Comparison of ENCODE assay signal across 8 cellular contexts in the genomic region with DNA sequence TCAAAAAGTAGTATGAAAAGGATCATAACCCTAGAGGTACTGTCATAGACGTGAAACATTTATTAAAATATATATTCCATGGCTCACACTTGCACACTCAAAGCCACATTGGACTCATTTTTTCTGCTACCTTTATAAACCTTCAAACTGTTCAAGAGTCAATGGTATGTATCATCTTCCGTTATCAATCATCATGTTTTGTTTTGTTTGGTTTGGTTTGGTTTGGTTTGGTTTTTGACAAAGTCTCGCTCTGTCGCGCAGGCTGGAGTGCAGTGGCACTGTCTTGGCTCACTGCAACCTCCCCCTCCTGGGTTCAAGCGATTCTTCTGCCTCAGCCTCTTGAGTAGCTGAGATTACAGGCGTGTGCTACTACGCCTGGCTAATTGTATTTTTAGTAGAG. TPM values are rescaled to one million over a fixed set of nuclear protein-coding genes. Genes with fewer than 3 reads are reported as not detected.
A peak's percentile ranks its signal among the peaks of the same experiment; 100 is the strongest.
DNase-seq lines count a peak whose midpoint lies in the region; ATAC-seq and TF ChIP-seq lines count a peak whose summit lies in the region.

No MANE protein-coding gene starts in this region.

- DNase-seq in GM12865 (ENCODE audit: low read depth) (peak; percentile 71), endothelial cell (ENCODE audit: low spot score) (no peak), RKO (ENCODE audit: low spot score) (no peak), NCI-H1048 (lab: John Stamatoyannopoulos, UW) (no peak), iPS-NIHi11 (ENCODE audit: low spot score) (no peak)
- DNase-seq in activated CD4-positive, alpha-beta T cell treated with anti-CD3 and anti-CD28 coated beads, Interleukin-2, amount 10 ng/mL, durations not matched to agents 24 days and 14 days, result peak; percentile 80
- peak; percentile 70 for DNase-seq in stimulated activated CD4-positive, alpha-beta T cell treated with anti-CD3 and anti-CD28 coated beads, Interleukin-15, amount 100 ng/mL, for 24 hours

- intact Hi-C loops in activated CD4-positive, alpha-beta T cell treated with anti-CD3 and anti-CD28 coated beads, Interleukin-2, amount 10 ng/mL, durations not matched to agents 24 days and 14 days (cut with micrococcal nuclease), result loop anchor here (1.0 kb wide), 4 partner anchors 25 to 203 kb away; no protein-coding TSS in a partner anchor

- ATAC-seq in GM19463 (IDR thresholded peaks at IDR 0.05; ENCODE audit: unreplicated experiment), result no peak

- no peaks in the 10 kb centered on the region for H3K9me3 Mint-ChIP-seq in activated CD4-positive, alpha-beta T cell treated with anti-CD3 and anti-CD28 coated beads, Interleukin-2, amount 10 ng/mL, durations not matched to agents 24 days and 14 days
- H3K9me3 Mint-ChIP-seq in endothelial cell (ENCODE audit: unreplicated experiment), result no peaks in the 10 kb centered on the region

- H3K4me3 ChIP-seq in GM12865 (ENCODE audit: low read depth, low read length), result peak overlapping the region; percentile 69

- peaks cover 33% of the 10 kb centered on the region for H3K36me3 Mint-ChIP-seq in activated CD4-positive, alpha-beta T cell treated with anti-CD3 and anti-CD28 coated beads, Interleukin-2, amount 10 ng/mL, durations not matched to agents 24 days and 14 days (ENCODE audit: low read depth)
- H3K36me3 Mint-ChIP-seq in endothelial cell (ENCODE audit: low read depth, unreplicated experiment), result peaks cover 16% of the 10 kb centered on the region

- peaks cover 47% of the 10 kb centered on the region for H3K4me1 Mint-ChIP-seq in activated CD4-positive, alpha-beta T cell treated with anti-CD3 and anti-CD28 coated beads, Interleukin-2, amount 10 ng/mL, durations not matched to agents 24 days and 14 days
- peaks cover 38% of the 10 kb centered on the region for H3K4me1 Mint-ChIP-seq in endothelial cell (ENCODE audit: unreplicated experiment)

- no peaks in the 10 kb centered on the region for H3K27me3 Mint-ChIP-seq in activated CD4-positive, alpha-beta T cell treated with anti-CD3 and anti-CD28 coated beads, Interleukin-2, amount 10 ng/mL, durations not matched to agents 24 days and 14 days
- no peaks in the 10 kb centered on the region for H3K27me3 Mint-ChIP-seq in endothelial cell (ENCODE audit: unreplicated experiment)

- TF ChIP-seq CTCF in GM12865 (IDR thresholded peaks at IDR 0.05; ENCODE audit: insufficient read depth, low read depth, low read length, missing control alignments) (no peak), endothelial cell (IDR thresholded peaks at IDR 0.05; ENCODE audit: unreplicated experiment) (no peak)

- H3K4me3 Mint-ChIP-seq in activated CD4-positive, alpha-beta T cell treated with anti-CD3 and anti-CD28 coated beads, Interleukin-2, amount 10 ng/mL, durations not matched to agents 24 days and 14 days, result peak overlapping the region; percentile 84
- H3K4me3 Mint-ChIP-seq in endothelial cell (ENCODE audit: unreplicated experiment), result peak overlapping the region; percentile 93

- H3K27ac Mint-ChIP-seq in activated CD4-positive, alpha-beta T cell treated with anti-CD3 and anti-CD28 coated beads, Interleukin-2, amount 10 ng/mL, durations not matched to agents 24 days and 14 days, result peak overlapping the region; percentile 89
- H3K27ac Mint-ChIP-seq in endothelial cell (ENCODE audit: unreplicated experiment), result no peak overlapping the region

RNA-seq across cellular contexts. Expression of gene IFNAR2, which starts 1.8 kb away (rescaled TPM):
- total RNA-seq in activated CD4-positive, alpha-beta T cell treated with anti-CD3 and anti-CD28 coated beads, Interleukin-2, amount 10 ng/mL, durations not matched to agents 24 days and 14 days, result 35.2 and 36.7 TPM in 2 replicates
- total RNA-seq in endothelial cell (ENCODE audit: unreplicated experiment), result 21.3 TPM

RNA-seq across cellular contexts. Expression of gene IL10RB, which starts 34.6 kb away (rescaled TPM):
- 21.1 and 24.0 TPM in 2 replicates for total RNA-seq in activated CD4-positive, alpha-beta T cell treated with anti-CD3 and anti-CD28 coated beads, Interleukin-2, amount 10 ng/mL, durations not matched to agents 24 days and 14 days
- total RNA-seq in endothelial cell (ENCODE audit: unreplicated experiment), result 13.0 TPM

Comparison
In these comparisons a context has a peak if more than half of its experiments do, and no peak if none do; other contexts are left out.
1. DNase-seq: peak in GM12865 (single experiment), activated CD4-positive, alpha-beta T cell treated with anti-CD3 and anti-CD28 coated beads, Interleukin-2, amount 10 ng/mL, durations not matched to agents 24 days and 14 days (single experiment) and stimulated activated CD4-positive, alpha-beta T cell treated with anti-CD3 and anti-CD28 coated beads, Interleukin-15, amount 100 ng/mL, for 24 hours (single experiment); none in endothelial cell (single experiment), RKO (single experiment), NCI-H1048 (single experiment) and iPS-NIHi11 (single experiment).